Comparison of ENCODE assay signal across 23 cellular contexts in genomic region chr11:44014968-44015623, GRCh38. TPM values are rescaled to one million over a fixed set of nuclear protein-coding genes. Genes with fewer than 3 reads are reported as not detected.
DNase-seq lines count a peak whose midpoint lies in the region; ATAC-seq and TF ChIP-seq lines count a peak whose summit lies in the region.
"Had no signal": no experiment of that assay in that cellular context is flagged by ENCODE, and none has a peak within 500 bp of the region (broad histone marks: within the 10 kb centered on the region; RNA-seq: fewer than 3 reads in every experiment).

No MANE protein-coding gene starts in this region.

- BruUV-seq in IMR-90 (replicated peaks; lab: Mats Ljungman, UMichigan): no TSS peak

- no peak overlapping the region for H2AK5ac ChIP-seq in IMR-90 (ENCODE audit: low read depth, low read length)

- H4K91ac ChIP-seq in IMR-90 (ENCODE audit: insufficient read depth, low read depth, low read length): no peak overlapping the region

- no peak overlapping the region for H3K23ac ChIP-seq in IMR-90 (ENCODE audit: low read depth, low read length)

- H3K4me1 ChIP-seq in IMR-90 (ENCODE audit: control insufficient read depth, insufficient read depth, low read length) (peaks cover 9% of the 10 kb centered on the region), sigmoid colon (peaks cover 0 to 20% (median 4%) of the 10 kb centered on the region in 4 donors)

- no CpG with 5 or more reads among the region's 8 CpGs for WGBS in IMR-90 (ENCODE audit: extremely low coverage in 2 of 2, insufficient read length in 1 of 2), 2 experiments
- WGBS in sigmoid colon, 2 donors: 72 to 83% methylated on average over 8 of the region's 8 CpGs

- H3K18ac ChIP-seq in IMR-90 (ENCODE audit: low read depth, low read length): no peak overlapping the region

- H2BK15ac ChIP-seq in IMR-90 (ENCODE audit: low read depth, low read length): no peak overlapping the region

- TF ChIP-seq CTCF in IMR-90 (conservative IDR thresholded peaks at IDR 0.05; ENCODE audit: low read depth, low read length): no peak
- TF ChIP-seq CTCF in coronary artery (IDR thresholded peaks at IDR 0.05): no peak
- no peak for TF ChIP-seq CTCF in sigmoid colon (IDR thresholded peaks at IDR 0.05)
- TF ChIP-seq CTCF in GM10266 (IDR thresholded peaks at IDR 0.05; ENCODE audit: control insufficient read depth, insufficient read depth, low read depth, missing control alignments): no peak

- peak; percentile 43 for DNase-seq in AG20443 (ENCODE audit: low spot score)
- DNase-seq in IMR-90: peak; percentile 65
- peak; percentile 50 for DNase-seq in coronary artery (ENCODE audit: low spot score)
- DNase-seq in sigmoid colon: peak; percentile 46
- no peak for DNase-seq in NCI-H187 treated with DMSO at 0.1 percent for 48 hours (lab: John Stamatoyannopoulos, UW)
- no peak for DNase-seq in kidney tubule cell (ENCODE audit: low spot score)
- DNase-seq in GM10266 (ENCODE audit: extremely low spot score): no peak
- DNase-seq: activated naive CD8-positive, alpha-beta T cell treated with anti-CD3 and anti-CD28 coated beads, Interleukin-2, amount 50 U/mL, for 24 hours; effector CD8-positive, alpha-beta T cell; esophagus squamous epithelium; immature natural killer cell; KG1; NCI-H1092; NCI-H524 treated with DMSO at 0.1 percent for 48 hours; nucleus accumbens; T-helper 9 cell had no signal

- no peaks in the 10 kb centered on the region for H3K9me1 ChIP-seq in IMR-90 (ENCODE audit: insufficient read depth, low read length)

- H3K36me3 ChIP-seq in IMR-90 (ENCODE audit: control insufficient read depth, insufficient read depth, low read length) (no peaks in the 10 kb centered on the region), sigmoid colon (no peaks in the 10 kb centered on the region)
- H3K36me3 ChIP-seq: esophagus squamous epithelium, heart left ventricle, upper lobe of left lung had no signal

- no peak overlapping the region for H3K4ac ChIP-seq in IMR-90 (ENCODE audit: low read depth, low read length)

- no peaks in the 10 kb centered on the region for H3K9me3 ChIP-seq in IMR-90 (ENCODE audit: control insufficient read depth, insufficient read depth, low read length)
- no peaks in the 10 kb centered on the region for H3K9me3 ChIP-seq in sigmoid colon
- H3K9me3 ChIP-seq: esophagus squamous epithelium, heart left ventricle, upper lobe of left lung had no signal

- ATAC-seq in IMR-90 (ENCODE audit: low read depth) (no peak), GM21576 (IDR thresholded peaks at IDR 0.05; ENCODE audit: unreplicated experiment) (no peak)
- ATAC-seq: activated naive CD8-positive, alpha-beta T cell treated with anti-CD3 and anti-CD28 coated beads, Interleukin-2, amount 50 U/mL, for 24 hours had no signal

- no peak overlapping the region for H2AFZ ChIP-seq in IMR-90 (replicated peaks; ENCODE audit: low read length, poor library complexity)

- in situ Hi-C loops in IMR-90 (cut with MboI; ENCODE audit: low sequenced_read_pairs): no loop called here

- H2BK5ac ChIP-seq in IMR-90 (ENCODE audit: low read depth, low read length, poor library complexity, severe bottlenecking): no peak overlapping the region

- H3K27ac ChIP-seq in IMR-90 (ENCODE audit: insufficient read depth, low read length): no peak overlapping the region
- H3K27ac ChIP-seq in coronary artery: peak overlapping the region; percentile 76 to 92
- H3K27ac ChIP-seq in sigmoid colon: no peak overlapping the region
- H3K27ac ChIP-seq: C4-2B, upper lobe of left lung had no signal

- intact Hi-C loops in IMR-90 (cut with micrococcal nuclease): no loop called here
- intact Hi-C loops in sigmoid colon (cut with DNase I): no loop called here

- no peak overlapping the region for H3K4me2 ChIP-seq in IMR-90 (ENCODE audit: low read depth, low read length)

- H2BK20ac ChIP-seq in IMR-90 (ENCODE audit: low read depth, low read length): no peak overlapping the region

- H3K79me1 ChIP-seq in IMR-90 (ENCODE audit: low read depth in 1 of 2, low read length in 2 of 2): no peaks in the 10 kb centered on the region

- H3K27me3 ChIP-seq in IMR-90 (ENCODE audit: control insufficient read depth, insufficient read depth, low read length) (no peaks in the 10 kb centered on the region), sigmoid colon (no peaks in the 10 kb centered on the region)
- H3K27me3 ChIP-seq: esophagus squamous epithelium, heart left ventricle, upper lobe of left lung had no signal

- H4K8ac ChIP-seq in IMR-90 (ENCODE audit: low read depth in 2 of 2, low read length in 2 of 2): no peak overlapping the region

- no peak overlapping the region for H4K5ac ChIP-seq in IMR-90 (ENCODE audit: low read depth, low read length)

- no peak overlapping the region for H2BK120ac ChIP-seq in IMR-90 (ENCODE audit: low read depth, low read length)

- H2AK9ac ChIP-seq in IMR-90 (replicated peaks; ENCODE audit: low read depth, low read length, poor library complexity): no peak overlapping the region

- dilution Hi-C loops in IMR-90 (cut with HindIII; ENCODE audit: low sequenced_read_pairs, unreplicated experiment): no loop called here

- no peak overlapping the region for H3K4me3 ChIP-seq in IMR-90 (ENCODE audit: insufficient read depth, low read depth, low read length)
- no peak overlapping the region for H3K4me3 ChIP-seq in coronary artery
- H3K4me3 ChIP-seq in sigmoid colon: no peak overlapping the region
- H3K4me3 ChIP-seq: esophagus squamous epithelium, heart left ventricle, lung, upper lobe of left lung had no signal

- TF ChIP-seq POLR2A in IMR-90 (IDR thresholded peaks at IDR 0.05; ENCODE audit: low read depth, low read length) (no peak), sigmoid colon (IDR thresholded peaks at IDR 0.05) (no peak)

- no peak overlapping the region for H3K9ac ChIP-seq in IMR-90 (ENCODE audit: low read depth, low read length)

- TF ChIP-seq RAD21 in IMR-90 (IDR thresholded peaks at IDR 0.05; ENCODE audit: low read length): no peak

- no peak overlapping the region for H3K56ac ChIP-seq in IMR-90 (ENCODE audit: extremely low read depth, insufficient read depth, low read length)

- H4K20me1 ChIP-seq in IMR-90 (ENCODE audit: insufficient read depth, low read length): no peaks in the 10 kb centered on the region

- POLR2A ChIA-PET in IMR-90 (lab: Charles Lee; ENCODE audit: unreplicated experiment): no interaction called here

- no peak overlapping the region for H3K14ac ChIP-seq in IMR-90 (replicated peaks; ENCODE audit: low read depth, low read length)

- no peak for TF ChIP-seq EP300 in sigmoid colon (IDR thresholded peaks at IDR 0.05)

- CTCF ChIA-PET in IMR-90 (lab: Yijun Ruan, JAX): no interaction called here

TF ChIP-seq in IMR-90, 13 proteins besides CTCF, POLR2A, EP300 and RAD21:
- TF ChIP-seq FOS (IDR thresholded peaks at IDR 0.05; ENCODE audit: low read depth, low read length) (no peak), NFE2L2 (IDR thresholded peaks at IDR 0.05; ENCODE audit: low read depth, low read length) (no peak), MXI1 (IDR thresholded peaks at IDR 0.05; ENCODE audit: borderline replicate concordance, low read depth, low read length) (no peak), CEBPB (IDR thresholded peaks at IDR 0.05; ENCODE audit: low read depth, low read length) (no peak), CHD1 (IDR thresholded peaks at IDR 0.05; ENCODE audit: low read depth, low read length) (no peak), ELK1 (IDR thresholded peaks at IDR 0.05; ENCODE audit: borderline replicate concordance, low read depth, low read length) (no peak), RFX5 (IDR thresholded peaks at IDR 0.05; ENCODE audit: low read depth, low read length) (no peak), MAZ (IDR thresholded peaks at IDR 0.05; ENCODE audit: borderline replicate concordance, low read depth, low read length) (no peak), SMC3 (IDR thresholded peaks at IDR 0.05; ENCODE audit: low read depth, low read length) (no peak)

RNA-seq across cellular contexts. Expression of gene ACCSL, which starts 32.7 kb away (rescaled TPM):
- not detected in 2 replicates for total RNA-seq in IMR-90 (2012; rRNA removed)
- not detected in 2 replicates for polyA plus RNA-seq in IMR-90 (2012; rRNA removed)
- polyA plus RNA-seq in IMR-90 (2012; cell fraction: cytosol; rRNA removed): not detected in 2 replicates
- not detected in 2 replicates for polyA plus RNA-seq in IMR-90 (2012; cell fraction: nucleus; rRNA removed; ENCODE audit: low replicate concordance)
- under 1 TPM in 1 of 4 donors, not detected in 3; 0.27 TPM for total RNA-seq in sigmoid colon
- not detected for polyA plus RNA-seq in sigmoid colon
- total RNA-seq: A673, esophagus squamous epithelium, heart left ventricle, myocyte, upper lobe of left lung had no signal
- polyA plus RNA-seq: heart left ventricle, immature natural killer cell had no signal

RNA-seq across cellular contexts. Expression of gene ACCS, which starts 51.0 kb away (rescaled TPM):
- total RNA-seq in IMR-90 (2012; rRNA removed) (1.4 and 1.8 TPM in 2 replicates), sigmoid colon (10 to 100 TPM; 11.4 to 52.6 (median 14.3) TPM)
- polyA plus RNA-seq in IMR-90 (2012; rRNA removed) (6.0 and 7.3 TPM in 2 replicates), sigmoid colon (10 to 100 TPM in 1 of 3 donors, 1 to 10 TPM in 2; 1.8 to 10.7 (median 7.9) TPM)
- 2.0 and 2.8 TPM in 2 replicates for polyA plus RNA-seq in IMR-90 (2012; cell fraction: cytosol; rRNA removed)
- 83.3 and 91.5 TPM in 2 replicates for polyA plus RNA-seq in IMR-90 (2012; cell fraction: nucleus; rRNA removed; ENCODE audit: low replicate concordance)

Comparison
In these comparisons a context has a peak if more than half of its experiments do, and no peak if none do; other contexts are left out.
1. DNase-seq: peak in AG20443 (single experiment), IMR-90 (single experiment), coronary artery (single experiment) and sigmoid colon (single experiment); none in NCI-H187 treated with DMSO at 0.1 percent for 48 hours (single experiment), kidney tubule cell (single experiment) and GM10266 (single experiment).
2. H3K27ac ChIP-seq: peak in coronary artery (2 of 2); none in IMR-90 (single experiment) and sigmoid colon (0 of 4).